Comparison of ENCODE assay signal across 22 cellular contexts in genomic region chr19:31725051-31725450, GRCh38.
DNase-seq lines count a peak whose midpoint lies in the region; ATAC-seq, FAIRE-seq and TF ChIP-seq lines count a peak whose summit lies in the region.
"Had no signal": no experiment of that assay in that cellular context is flagged by ENCODE, and none has a peak within 500 bp of the region (broad histone marks: within the 10 kb centered on the region; RNA-seq: fewer than 3 reads in every experiment).

No MANE protein-coding gene starts in this region.

- peaks cover 6% of the 10 kb centered on the region; the same call in 2 of the 3 replicates for H3K4me1 Mint-ChIP-seq in GM23338
- H3K4me1 Mint-ChIP-seq in astrocyte (ENCODE audit: low read depth, unreplicated experiment) = no peaks in the 10 kb centered on the region
- H3K4me1 Mint-ChIP-seq in nephron = no peaks in the 10 kb centered on the region
- H3K4me1 Mint-ChIP-seq in naive thymus-derived CD4-positive, alpha-beta T cell = no peaks in the 10 kb centered on the region

- POLR2A ChIA-PET in naive thymus-derived CD4-positive, alpha-beta T cell (lab: Charles Lee) = no interaction called here

- peak; percentile 66 for DNase-seq in GM23338 (ENCODE audit: low spot score)
- peak; percentile 23 for DNase-seq in astrocyte (ENCODE audit: low read depth)
- peak; percentile 19 for DNase-seq in fibroblast of villous mesenchyme (ENCODE audit: low read depth)
- DNase-seq in naive thymus-derived CD4-positive, alpha-beta T cell = no peak
- no peak for DNase-seq in HuH-7 (ENCODE audit: low spot score)
- no peak for DNase-seq in cardiac septum (ENCODE audit: low spot score)
- no peak for DNase-seq in GM20000 (ENCODE audit: low spot score)
- DNase-seq: BE2C, DMS79, IMR-90, MV-4-11, NCI-H1105 treated with DMSO at 0.1 percent for 48 hours, NCI-H2029 treated with DMSO at 0.1 percent for 48 hours, NCI-H2171, NCI-H345, NCI-H524, NCI-H774, SIG-M5, SK-N-SH had no signal

- FAIRE-seq in astrocyte (lab: Jason Lieb, UNC) = no peak
- FAIRE-seq: GM12878 had no signal

- H3K4me3 Mint-ChIP-seq in GM23338 (no peak overlapping the region), astrocyte (ENCODE audit: unreplicated experiment) (no peak overlapping the region), nephron (no peak overlapping the region)
- no peak overlapping the region for H3K4me3 Mint-ChIP-seq in naive thymus-derived CD4-positive, alpha-beta T cell

- H3K27me3 ChIP-seq in GM23338 (ENCODE audit: insufficient read depth) (no peaks in the 10 kb centered on the region), astrocyte (ENCODE audit: insufficient read depth, low read length) (no peaks in the 10 kb centered on the region)
- H3K27me3 ChIP-seq in naive thymus-derived CD4-positive, alpha-beta T cell (ENCODE audit: control insufficient read depth in 2 of 2, insufficient read depth in 2 of 2, low read length in 2 of 2) = no peaks in the 10 kb centered on the region
- H3K27me3 ChIP-seq: BE2C had no signal

- CTCF ChIA-PET in naive thymus-derived CD4-positive, alpha-beta T cell (lab: Charles Lee) = no interaction called here

- H3K27ac Mint-ChIP-seq in GM23338 = peak overlapping the region; percentile 91
- H3K27ac Mint-ChIP-seq in astrocyte (ENCODE audit: unreplicated experiment) = no peak overlapping the region
- peak overlapping the region in 2 of 3 experiments; percentile 45 to 68 for H3K27ac Mint-ChIP-seq in nephron
- no peak overlapping the region for H3K27ac Mint-ChIP-seq in naive thymus-derived CD4-positive, alpha-beta T cell

- intact Hi-C loops in naive thymus-derived CD4-positive, alpha-beta T cell (cut with micrococcal nuclease) = no loop called here
- intact Hi-C loops in cardiac septum (cut with DNase I) = no loop called here

- H3K27me3 Mint-ChIP-seq in GM23338 (ENCODE audit: insufficient read depth, low read depth, poor library complexity) (peaks cover 5% of the 10 kb centered on the region), astrocyte (ENCODE audit: low read depth, unreplicated experiment) (peaks cover 4% of the 10 kb centered on the region), nephron (ENCODE audit: low read depth) (peaks cover 4% of the 10 kb centered on the region)
- H3K27me3 Mint-ChIP-seq in naive thymus-derived CD4-positive, alpha-beta T cell = peaks cover 0 to 16% (median 0%) of the 10 kb centered on the region in 5 donors

- H3K36me3 ChIP-seq in GM23338 (ENCODE audit: insufficient read depth) (no peaks in the 10 kb centered on the region), astrocyte (ENCODE audit: insufficient read depth, low read length) (no peaks in the 10 kb centered on the region)
- H3K36me3 ChIP-seq in naive thymus-derived CD4-positive, alpha-beta T cell (ENCODE audit: control insufficient read depth in 2 of 3, insufficient read depth in 3 of 3, low read length in 3 of 3) = no peaks in the 10 kb centered on the region
- H3K36me3 ChIP-seq: BE2C had no signal

- peak; percentile 61 for ATAC-seq in GM23338
- no peak for ATAC-seq in naive thymus-derived CD4-positive, alpha-beta T cell
- ATAC-seq: GM12878, Panc1 had no signal

- H3K4me2 ChIP-seq in GM23338 = no peak overlapping the region
- no peak overlapping the region for H3K4me2 ChIP-seq in astrocyte (ENCODE audit: low read length)
- H3K4me2 ChIP-seq: SK-N-SH had no signal

- H3F3A ChIP-seq in GM23338 (replicated peaks; ENCODE audit: low read depth) = no peaks in the 10 kb centered on the region

- H2AFZ ChIP-seq in GM23338 (no peak overlapping the region), astrocyte (ENCODE audit: low read depth, low read length) (no peak overlapping the region)

- H3K36me3 Mint-ChIP-seq in GM23338 (ENCODE audit: low read depth) = peaks cover 3% of the 10 kb centered on the region; the same call in 1 of the 3 replicates
- H3K36me3 Mint-ChIP-seq in astrocyte (ENCODE audit: low read depth, unreplicated experiment) = no peaks in the 10 kb centered on the region
- no peaks in the 10 kb centered on the region for H3K36me3 Mint-ChIP-seq in nephron (ENCODE audit: low read depth)
- H3K36me3 Mint-ChIP-seq in naive thymus-derived CD4-positive, alpha-beta T cell = no peaks in the 10 kb centered on the region

- no peak for TF ChIP-seq CTCF in GM23338 (conservative IDR thresholded peaks at IDR 0.05; ENCODE audit: low read depth in 2 of 2)
- no peak for TF ChIP-seq CTCF in astrocyte (IDR thresholded peaks at IDR 0.05; ENCODE audit: insufficient read depth, low read depth, low read length)
- TF ChIP-seq CTCF in fibroblast of villous mesenchyme (IDR thresholded peaks at IDR 0.05; ENCODE audit: insufficient read depth, low read depth, low read length) = no peak
- no peak for TF ChIP-seq CTCF in nephron (IDR thresholded peaks at IDR 0.05; ENCODE audit: unreplicated experiment in 3 of 3)
- no peak for TF ChIP-seq CTCF in GM20000 (IDR thresholded peaks at IDR 0.05; ENCODE audit: extremely low read depth, missing control alignments)

- H3K9me3 Mint-ChIP-seq in GM23338 (peaks cover 5% of the 10 kb centered on the region; the same call in 1 of the 3 replicates), astrocyte (ENCODE audit: unreplicated experiment) (peaks cover 9% of the 10 kb centered on the region), nephron (peaks cover 10% of the 10 kb centered on the region)
- H3K9me3 Mint-ChIP-seq in naive thymus-derived CD4-positive, alpha-beta T cell = peaks cover 0 to 8% (median 2%) of the 10 kb centered on the region in 11 donors

- no peaks in the 10 kb centered on the region for H3K9me3 ChIP-seq in astrocyte (ENCODE audit: insufficient read depth, low read depth, low read length)
- H3K9me3 ChIP-seq in naive thymus-derived CD4-positive, alpha-beta T cell (ENCODE audit: control insufficient read depth in 2 of 3, low read length in 3 of 3) = no peaks in the 10 kb centered on the region
- H3K9me3 ChIP-seq: BE2C, SK-N-SH had no signal

- H3K27ac ChIP-seq in GM23338 (ENCODE audit: low read depth) (peak overlapping the region; percentile 46; the same call in 1 of the 2 replicates), astrocyte (ENCODE audit: low read depth, low read length) (no peak overlapping the region)
- H3K27ac ChIP-seq in naive thymus-derived CD4-positive, alpha-beta T cell (ENCODE audit: low read depth, low read length) = no peak overlapping the region

- no peak overlapping the region for H3K4me3 ChIP-seq in GM23338
- no peak overlapping the region for H3K4me3 ChIP-seq in astrocyte (ENCODE audit: insufficient read depth, low read depth, low read length)
- H3K4me3 ChIP-seq in fibroblast of villous mesenchyme (ENCODE audit: low read depth, low read length) = no peak overlapping the region
- no peak overlapping the region for H3K4me3 ChIP-seq in naive thymus-derived CD4-positive, alpha-beta T cell (ENCODE audit: low read length)
- H3K4me3 ChIP-seq: GM12878 had no signal

- H3K9me2 ChIP-seq in GM23338 (ENCODE audit: insufficient read depth) = peaks cover 22% of the 10 kb centered on the region
- H3K9me2 ChIP-seq: SK-N-SH had no signal

- H4K20me1 ChIP-seq in GM23338 (replicated peaks; ENCODE audit: insufficient read depth) (no peaks in the 10 kb centered on the region), astrocyte (ENCODE audit: insufficient read depth, low read length) (no peaks in the 10 kb centered on the region)

- H3K4me1 ChIP-seq in GM23338 (ENCODE audit: insufficient read depth) (no peaks in the 10 kb centered on the region), astrocyte (ENCODE audit: insufficient read depth, low read length) (no peaks in the 10 kb centered on the region)
- H3K4me1 ChIP-seq in naive thymus-derived CD4-positive, alpha-beta T cell (ENCODE audit: control insufficient read depth in 2 of 2, insufficient read depth in 2 of 2, low read length in 2 of 2) = no peaks in the 10 kb centered on the region
- H3K4me1 ChIP-seq: BE2C had no signal

- no peak overlapping the region for H3K9ac ChIP-seq in astrocyte (ENCODE audit: low read length)
- H3K9ac ChIP-seq: SK-N-SH had no signal

- H3K79me2 ChIP-seq in GM23338 (replicated peaks; ENCODE audit: insufficient read depth) = no peaks in the 10 kb centered on the region
- no peaks in the 10 kb centered on the region for H3K79me2 ChIP-seq in astrocyte (ENCODE audit: insufficient read depth, low read length)

TF ChIP-seq in GM23338, 12 proteins besides CTCF, POLR2A, EP300 and RAD21 (continues in another document):
- TF ChIP-seq EZH2 (IDR thresholded peaks at IDR 0.05; ENCODE audit: low read depth, unreplicated experiment) = no peak

Comparison
In these comparisons a context has a peak if more than half of its experiments do, and no peak if none do; other contexts are left out.
1. DNase-seq: peak in GM23338 (single experiment), astrocyte (single experiment) and fibroblast of villous mesenchyme (single experiment); none in naive thymus-derived CD4-positive, alpha-beta T cell (0 of 9), HuH-7 (single experiment), cardiac septum (single experiment) and GM20000 (single experiment).
2. H3K27ac Mint-ChIP-seq: peak in GM23338 (single experiment) and nephron (2 of 3); none in astrocyte (single experiment) and naive thymus-derived CD4-positive, alpha-beta T cell (0 of 9).